26 cellular contexts compared by ENCODE assay signal in the genomic region with DNA sequence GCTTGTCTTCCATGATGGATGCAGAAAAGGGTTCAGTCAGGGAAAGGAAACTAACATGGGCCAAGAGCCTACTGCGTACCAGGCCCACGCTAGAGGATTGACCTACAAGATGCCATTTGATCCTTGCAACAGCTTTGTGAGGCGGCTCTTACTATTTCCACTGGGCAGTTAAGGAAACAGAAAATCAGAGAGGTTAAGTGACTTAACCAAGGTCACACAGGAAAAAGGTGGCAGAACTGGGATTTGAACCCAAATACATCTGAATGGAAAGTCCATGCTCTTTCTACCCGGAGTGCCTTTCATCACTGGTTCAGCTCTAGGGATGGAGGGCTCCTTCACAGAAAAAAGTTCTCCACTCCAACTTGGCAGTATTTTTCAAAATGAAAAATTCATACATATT.
"Had no signal": no experiment of that assay in that cellular context is flagged by ENCODE, and none has a peak within 500 bp of the region (broad histone marks: within the 10 kb centered on the region; RNA-seq: fewer than 3 reads in every experiment).

No MANE protein-coding gene starts in this region.

- H3K27me3 Mint-ChIP-seq: stimulated activated naive CD8-positive, alpha-beta T cell treated with anti-CD3 and anti-CD28 coated beads, Interleukin-15, Interleukin-2, amounts not matched to agents 100 ng/mL and 50 ng/mL, for 24 hours had no signal

- H3K36me3 ChIP-seq: left lung, neural progenitor cell, neutrophil, right atrium auricular region, right lobe of liver, suprapubic skin, transverse colon, upper lobe of left lung, vagina had no signal

- H3K4me3 ChIP-seq: left lung, lung, neural progenitor cell, psoas muscle, right atrium auricular region, right lobe of liver, smooth muscle cell, suprapubic skin, transverse colon, upper lobe of left lung, vagina had no signal

- ATAC-seq: left colon, left lung, natural killer cell, psoas muscle, right lobe of liver had no signal

- H3K4me3 Mint-ChIP-seq: immature natural killer cell; mesothelial cell of epicardium; natural killer cell; nephron progenitor cell; neural progenitor cell; stimulated activated naive CD8-positive, alpha-beta T cell treated with anti-CD3 and anti-CD28 coated beads, Interleukin-15, Interleukin-2, amounts not matched to agents 100 ng/mL and 50 ng/mL, for 24 hours had no signal

- DNase-seq: hypothalamus; immature natural killer cell; left colon; left lung; mesendoderm; naive B cell; natural killer cell; nephron progenitor cell; occipital lobe; psoas muscle; right lobe of liver; stimulated activated CD4-positive, alpha-beta T cell treated with anti-CD3 and anti-CD28 coated beads, Interleukin-1b, Interleukin-23, amount 100 ng/mL, for 48 hours; stimulated activated CD4-positive, alpha-beta T cell treated with anti-CD3 and anti-CD28 coated beads, Interleukin-2, amount 100 ng/mL, for 48 hours; stimulated activated naive CD4-positive, alpha-beta T cell; transverse colon; upper lobe of left lung had no signal

- H3K27ac Mint-ChIP-seq: immature natural killer cell; mesothelial cell of epicardium; naive B cell; natural killer cell; stimulated activated naive CD8-positive, alpha-beta T cell treated with anti-CD3 and anti-CD28 coated beads, Interleukin-15, Interleukin-2, amounts not matched to agents 100 ng/mL and 50 ng/mL, for 24 hours had no signal

- H3K27me3 ChIP-seq: left lung, neural progenitor cell, right atrium auricular region, right lobe of liver, upper lobe of left lung, vagina had no signal

- H3K27ac ChIP-seq: left lung, neural progenitor cell, neutrophil, parathyroid adenoma, psoas muscle, right lobe of liver, suprapubic skin, transverse colon, vagina had no signal

- H3K9me3 ChIP-seq: left lung, neutrophil, psoas muscle, right atrium auricular region, right lobe of liver, suprapubic skin, transverse colon, upper lobe of left lung, vagina had no signal

- H3K4me1 Mint-ChIP-seq: immature natural killer cell, naive B cell, natural killer cell had no signal

- H3K4me1 ChIP-seq: left lung, psoas muscle, right lobe of liver had no signal

- H3K9me3 Mint-ChIP-seq: immature natural killer cell; natural killer cell; neural progenitor cell; stimulated activated naive CD8-positive, alpha-beta T cell treated with anti-CD3 and anti-CD28 coated beads, Interleukin-15, Interleukin-2, amounts not matched to agents 100 ng/mL and 50 ng/mL, for 24 hours had no signal

- H3K36me3 Mint-ChIP-seq: immature natural killer cell, mesothelial cell of epicardium, naive B cell, natural killer cell, neural progenitor cell had no signal
